Comparison of ENCODE assay signal across 18 cellular contexts in the genomic region with DNA sequence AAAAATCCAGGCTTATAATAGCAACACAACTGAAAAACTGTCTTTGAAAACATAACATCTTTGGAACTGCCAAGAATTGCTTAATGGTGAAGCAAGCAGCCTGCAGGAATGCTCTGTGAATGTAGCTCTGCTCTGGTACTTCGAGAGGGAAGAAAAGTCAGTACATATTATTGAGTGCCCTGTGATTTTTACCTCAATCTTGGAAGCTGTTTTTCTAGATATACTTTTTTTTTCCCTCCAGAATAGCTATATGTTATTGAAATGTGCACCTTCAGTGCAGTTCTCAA.
DNase-seq lines count a peak whose midpoint lies in the region; ATAC-seq and TF ChIP-seq lines count a peak whose summit lies in the region.
"Had no signal": no experiment of that assay in that cellular context is flagged by ENCODE, and none has a peak within 500 bp of the region (broad histone marks: within the 10 kb centered on the region; RNA-seq: fewer than 3 reads in every experiment).

No MANE protein-coding gene starts in this region.

- no peak overlapping the region for H3K27ac ChIP-seq in left lung
- no peak overlapping the region for H3K27ac ChIP-seq in CD4-positive, alpha-beta memory T cell (ENCODE audit: low read depth, low read length)
- H3K27ac ChIP-seq: neutrophil, vagina had no signal

- H2AFZ ChIP-seq in Loucy (ENCODE audit: low read length): no peak overlapping the region

- H3K79me2 ChIP-seq in Loucy (ENCODE audit: insufficient read depth, low read length): peaks cover 65% of the 10 kb centered on the region

- no peaks in the 10 kb centered on the region for H4K20me1 ChIP-seq in Loucy (ENCODE audit: insufficient read depth, low read length, poor library complexity, severe bottlenecking)

- no peaks in the 10 kb centered on the region for H3K9me3 ChIP-seq in Loucy (ENCODE audit: insufficient read depth, low read depth, low read length)
- H3K9me3 ChIP-seq in left lung: no peaks in the 10 kb centered on the region
- H3K9me3 ChIP-seq in CD4-positive, alpha-beta memory T cell (ENCODE audit: control insufficient read depth in 1 of 2, low read length in 2 of 2): no peaks in the 10 kb centered on the region
- H3K9me3 ChIP-seq: neutrophil, vagina had no signal

- peaks cover 18 to 35% of the 10 kb centered on the region in 2 donors for H3K36me3 Mint-ChIP-seq in CD4-positive, alpha-beta memory T cell

- peaks cover 7 to 21% (median 12%) of the 10 kb centered on the region in 4 donors for H3K4me1 Mint-ChIP-seq in CD4-positive, alpha-beta memory T cell

- ATAC-seq in left lung (peak; percentile 18), HG03521 (IDR thresholded peaks at IDR 0.05; ENCODE audit: unreplicated experiment) (no peak)
- ATAC-seq: activated CD4-positive, alpha-beta T cell treated with anti-CD3 and anti-CD28 coated beads for 36 hours had no signal

- DNase-seq in AG08395 (ENCODE audit: low spot score): peak; percentile 38
- peak; percentile 72 for DNase-seq in dedifferentiated amniotic fluid mesenchymal stem cell (ENCODE audit: extremely low spot score)
- no peak for DNase-seq in left lung
- no peak for DNase-seq in NCI-H2196 (lab: John Stamatoyannopoulos, UW; ENCODE audit: unreplicated experiment)
- no peak for DNase-seq in CD4-positive, alpha-beta memory T cell
- no peak for DNase-seq in NK-92 treated with Interleukin-12 subunit alpha and Interleukin-12 subunit beta, amount 100 ng/mL, for 24 hours (lab: John Stamatoyannopoulos, UW)
- DNase-seq: ACHN; activated CD4-positive, alpha-beta T cell treated with anti-CD3 and anti-CD28 coated beads for 36 hours; activated gamma-delta T cell treated with Interleukin-2 at 50 U/mL for 16 hours; hippocampal formation; NCI-H2029; NCI-H524 treated with DMSO at 0.1 percent for 48 hours; OCI-M1; retina had no signal

- no peaks in the 10 kb centered on the region for H3K9me3 Mint-ChIP-seq in CD4-positive, alpha-beta memory T cell

- H3K27ac Mint-ChIP-seq in CD4-positive, alpha-beta memory T cell: peak overlapping the region in 2 of 7 donors; percentile 14 to 50
- H3K27ac Mint-ChIP-seq: activated CD4-positive, alpha-beta T cell treated with anti-CD3 and anti-CD28 coated beads for 36 hours had no signal

- 0 out of 2 replicates have a peak, but pooled peaks cover 3% of the 10 kb centered on the region for H3K36me3 ChIP-seq in Loucy (ENCODE audit: insufficient read depth, low read length)
- H3K36me3 ChIP-seq in left lung: no peaks in the 10 kb centered on the region
- H3K36me3 ChIP-seq in CD4-positive, alpha-beta memory T cell (ENCODE audit: insufficient read depth, low read length): no peaks in the 10 kb centered on the region
- H3K36me3 ChIP-seq: neutrophil, vagina had no signal

- no peak overlapping the region for H3K4me3 ChIP-seq in Loucy (ENCODE audit: low read length, poor library complexity, severe bottlenecking)
- H3K4me3 ChIP-seq in left lung: no peak overlapping the region
- H3K4me3 ChIP-seq in CD4-positive, alpha-beta memory T cell (ENCODE audit: low read length in 2 of 2): no peak overlapping the region
- H3K4me3 ChIP-seq: vagina had no signal

- TF ChIP-seq CTCF in Loucy (conservative IDR thresholded peaks at IDR 0.05; ENCODE audit: low read length) (no peak), left lung (IDR thresholded peaks at IDR 0.05) (no peak)

- H3K9me2 ChIP-seq in Loucy (replicated peaks; ENCODE audit: low read depth, low read length): no peaks in the 10 kb centered on the region

- no peaks in the 10 kb centered on the region for H3K27me3 ChIP-seq in Loucy (ENCODE audit: insufficient read depth, low read length, poor library complexity, severe bottlenecking)
- no peaks in the 10 kb centered on the region for H3K27me3 ChIP-seq in left lung
- H3K27me3 ChIP-seq in CD4-positive, alpha-beta memory T cell (ENCODE audit: insufficient read depth, low read length): no peaks in the 10 kb centered on the region
- H3K27me3 ChIP-seq: neutrophil, vagina had no signal

- H3F3A ChIP-seq in Loucy (ENCODE audit: low read depth): peaks cover 28% of the 10 kb centered on the region; the same call in 1 of the 2 replicates

- no peaks in the 10 kb centered on the region for H3K27me3 Mint-ChIP-seq in CD4-positive, alpha-beta memory T cell
- H3K27me3 Mint-ChIP-seq: activated CD4-positive, alpha-beta T cell treated with anti-CD3 and anti-CD28 coated beads for 36 hours had no signal

- peak overlapping the region; percentile 31 for H3K9ac ChIP-seq in Loucy (ENCODE audit: low read depth, low read length, poor library complexity, severe bottlenecking)

- POLR2A ChIA-PET in CD4-positive, alpha-beta memory T cell (lab: Charles Lee; ENCODE audit: partially characterized antibody): no interaction called here

- intact Hi-C loops in left lung (cut with DNase I): no loop called here
- intact Hi-C loops in CD4-positive, alpha-beta memory T cell (cut with micrococcal nuclease): no loop called here

- H3K4me2 ChIP-seq in Loucy (ENCODE audit: low read depth, low read length, poor library complexity, severe bottlenecking): no peak overlapping the region

- CTCF ChIA-PET in CD4-positive, alpha-beta memory T cell (lab: Charles Lee; ENCODE audit: partially characterized antibody): no interaction called here

- H3K4me1 ChIP-seq in Loucy (ENCODE audit: insufficient read depth, low read length, poor library complexity, severe bottlenecking) (peaks cover 84% of the 10 kb centered on the region), left lung (peaks cover 0 to 11% of the 10 kb centered on the region in 2 donors)
- H3K4me1 ChIP-seq in CD4-positive, alpha-beta memory T cell (ENCODE audit: insufficient read depth, low read length): no peaks in the 10 kb centered on the region

- no peak overlapping the region for H3K4me3 Mint-ChIP-seq in CD4-positive, alpha-beta memory T cell
- H3K4me3 Mint-ChIP-seq: activated CD4-positive, alpha-beta T cell treated with anti-CD3 and anti-CD28 coated beads for 36 hours had no signal

Comparison
In these comparisons a context has a peak if more than half of its experiments do, and no peak if none do; other contexts are left out.
1. DNase-seq: peak in AG08395 (single experiment) and dedifferentiated amniotic fluid mesenchymal stem cell (single experiment); none in left lung (0 of 2), NCI-H2196 (single experiment), CD4-positive, alpha-beta memory T cell (0 of 5) and NK-92 treated with Interleukin-12 subunit alpha and Interleukin-12 subunit beta, amount 100 ng/mL, for 24 hours (single experiment).